In the genomic region with DNA sequence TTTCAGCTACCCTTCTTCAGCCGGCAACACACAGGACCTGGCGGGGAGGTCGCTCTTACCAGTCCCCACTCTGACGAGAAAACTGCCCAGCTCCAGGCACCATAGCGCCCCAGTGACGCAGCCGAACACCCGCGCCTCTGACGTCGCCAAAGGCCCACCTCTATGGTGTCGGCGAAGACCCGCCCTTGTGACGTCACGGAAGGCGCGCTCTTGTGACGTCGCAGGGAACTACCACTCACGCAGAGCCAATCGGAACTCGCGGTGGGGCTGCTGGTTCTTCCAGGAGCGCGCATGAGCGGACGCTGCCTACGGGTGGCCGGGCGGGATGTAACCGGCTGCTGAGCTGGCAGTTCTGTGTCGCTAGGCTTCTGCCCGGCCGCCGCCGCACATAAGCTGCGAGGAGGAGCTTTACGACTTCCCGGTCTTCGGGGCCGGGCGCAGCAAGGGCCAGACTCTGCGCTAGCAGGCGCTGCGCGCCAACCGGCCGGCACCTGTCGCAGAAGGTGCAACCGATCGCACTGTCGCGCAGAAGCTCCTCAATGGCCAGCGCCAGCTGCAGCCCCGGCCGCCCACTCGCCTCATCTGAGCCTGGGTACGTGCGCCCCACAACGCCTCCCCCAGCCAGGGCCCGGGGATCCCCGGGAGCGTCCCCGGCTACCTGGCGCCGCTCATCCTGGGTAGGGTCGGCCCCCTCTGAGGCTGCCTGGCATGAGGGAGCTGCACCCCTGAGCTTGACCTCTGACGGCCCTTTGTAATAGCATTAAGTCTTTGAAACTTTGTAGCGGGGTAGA, we compare ENCODE assay signal across 8 cellular contexts.
A peak's percentile ranks its signal among the peaks of the same experiment; 100 is the strongest.
DNase-seq lines count a peak whose midpoint lies in the region; ATAC-seq and TF ChIP-seq lines count a peak whose summit lies in the region.
"Not testable (repeated sequence)": the region's sequence is repeated elsewhere in the genome, so short reads cannot be mapped to it uniquely, and the experiment has no call there.

No MANE protein-coding gene starts in this region.

- H3K27ac Mint-ChIP-seq in effector memory CD8-positive, alpha-beta T cell, result peak overlapping the region; percentile 100
- peak overlapping the region; percentile 99 for H3K27ac Mint-ChIP-seq in memory B cell

- peak; percentile 97 for ATAC-seq in effector memory CD8-positive, alpha-beta T cell (replicated peaks)
- peak; percentile 96 for ATAC-seq in memory B cell (ENCODE audit: low read depth)

- peaks cover 11% of the 10 kb centered on the region for H3K36me3 Mint-ChIP-seq in effector memory CD8-positive, alpha-beta T cell (ENCODE audit: insufficient read depth)
- not testable (repeated sequence) for H3K36me3 Mint-ChIP-seq in memory B cell

- DNase-seq in CMK (ENCODE audit: low read depth) (peak; percentile 97), GM20000 (ENCODE audit: low spot score) (peak; percentile 81), HS-5 (ENCODE audit: low read depth) (peak; percentile 87), NK-92 (lab: John Stamatoyannopoulos, UW; ENCODE audit: unreplicated experiment) (peak; percentile 98), memory B cell (ENCODE audit: low spot score in 2 of 2) (peak; percentile 100)
- DNase-seq in activated CD8-positive, alpha-beta memory T cell treated with anti-CD3 and anti-CD28 coated beads for 24 hours, result peak; percentile 100
- DNase-seq in effector memory CD8-positive, alpha-beta T cell, result peak; percentile 100
- peak; percentile 100 for DNase-seq in stimulated activated CD8-positive, alpha-beta memory T cell treated with anti-CD3 and anti-CD28 coated beads, Interleukin-12 subunit alpha, Interleukin-12 subunit beta, amount 100 ng/mL, for 1 hour (ENCODE audit: low read depth)

- TF ChIP-seq CTCF in GM20000 (IDR thresholded peaks at IDR 0.05; ENCODE audit: extremely low read depth, missing control alignments), result not testable (repeated sequence)

- H3K4me1 Mint-ChIP-seq in effector memory CD8-positive, alpha-beta T cell (ENCODE audit: low read depth in 2 of 2); memory B cell: not testable (repeated sequence)

- not testable (repeated sequence) for H3K9me3 Mint-ChIP-seq in effector memory CD8-positive, alpha-beta T cell; memory B cell

- not testable (repeated sequence) for H3K27me3 Mint-ChIP-seq in effector memory CD8-positive, alpha-beta T cell; memory B cell

- peak overlapping the region; percentile 89 to 93 for H3K4me3 Mint-ChIP-seq in effector memory CD8-positive, alpha-beta T cell
- peak overlapping the region; percentile 97 for H3K4me3 Mint-ChIP-seq in memory B cell

Comparison
In these comparisons a context has a peak if more than half of its experiments do, and no peak if none do; other contexts are left out.
1. Peak in every context shown above with its lines: DNase-seq and ATAC-seq.